In the genomic region with DNA sequence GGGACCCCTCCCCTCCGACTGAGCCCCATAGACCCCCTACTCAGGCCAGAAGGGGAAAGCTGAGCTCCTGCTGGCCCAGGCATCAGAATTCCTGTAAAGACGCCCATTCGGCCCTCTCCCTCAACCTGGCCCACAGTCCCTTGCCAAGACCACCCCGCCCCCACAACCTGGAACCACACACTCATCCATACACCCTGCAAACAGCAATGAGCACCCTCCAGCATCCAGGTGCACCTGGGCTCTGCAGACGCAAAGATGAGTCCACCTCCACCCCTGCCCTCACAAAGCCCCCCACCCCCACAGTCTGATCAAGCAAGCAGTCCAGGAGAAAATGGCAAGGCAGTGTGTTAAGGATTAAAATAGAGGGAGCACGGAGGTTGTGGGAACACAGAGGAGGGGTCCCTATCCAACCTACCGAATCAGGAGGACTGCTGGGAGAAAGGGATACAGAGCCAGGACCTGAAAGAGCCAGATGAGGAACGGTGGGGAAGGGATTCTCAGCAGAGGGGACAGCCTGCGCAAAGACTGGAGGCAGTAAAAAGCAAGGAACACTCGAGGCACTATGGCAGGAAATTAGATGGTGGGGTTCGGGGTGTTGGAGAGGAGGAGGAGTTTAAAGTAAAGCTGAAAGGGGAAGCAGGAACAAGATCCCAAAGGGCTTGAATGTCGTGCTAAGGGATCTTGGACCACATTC, we compare ENCODE assay signal across 9 cellular contexts.
DNase-seq lines count a peak whose midpoint lies in the region; ATAC-seq, FAIRE-seq and TF ChIP-seq lines count a peak whose summit lies in the region.
"Had no signal": no experiment of that assay in that cellular context is flagged by ENCODE, and none has a peak within 500 bp of the region (broad histone marks: within the 10 kb centered on the region; RNA-seq: fewer than 3 reads in every experiment).

No MANE protein-coding gene starts in this region.

- no peak overlapping the region for H2BK20ac ChIP-seq in H9 (ENCODE audit: low read depth, low read length, poor library complexity, severe bottlenecking)

- DNase-seq in H9 = no peak
- no peak for DNase-seq in foreskin fibroblast
- DNase-seq in GDM1 (lab: John Stamatoyannopoulos, UW) = no peak
- DNase-seq in small intestine = no peak
- no peak for DNase-seq in G401 (ENCODE audit: low spot score)

- TF ChIP-seq CTCF in H9 (conservative IDR thresholded peaks at IDR 0.05) (no peak), foreskin fibroblast (IDR thresholded peaks at IDR 0.05; ENCODE audit: low read depth, low read length) (no peak)

- no peak overlapping the region for H2AK5ac ChIP-seq in H9 (ENCODE audit: insufficient read length, low read length)

- no peak overlapping the region for H3K23ac ChIP-seq in H9 (ENCODE audit: insufficient read length, low read depth, low read length)

- no peak overlapping the region for H3K27ac Mint-ChIP-seq in H9
- H3K27ac Mint-ChIP-seq: activated T-helper 2 cell treated with anti-CD3 and anti-CD28 coated beads, Interferon-gamma antibody, Interleukin-2, Interleukin-4, amounts not matched to agents 10 μg/mL and 5 μg/mL and 100 μg/mL, durations not matched to agents 14 hours and 24 hours and 36 hours had no signal

- H3K27ac ChIP-seq in H9 (ENCODE audit: insufficient read length, low read depth, low read length) = no peak overlapping the region
- no peak overlapping the region for H3K27ac ChIP-seq in skeletal muscle tissue (ENCODE audit: low read depth, low read length)
- peak overlapping the region in 1 of 2 donors; percentile 97 for H3K27ac ChIP-seq in small intestine (ENCODE audit: low read depth in 1 of 2, low read length in 1 of 2)

- no peak overlapping the region for H4K91ac ChIP-seq in H9 (ENCODE audit: insufficient read length, low read depth, low read length)

- no CpG with 5 or more reads among the region's 12 CpGs for WGBS in H9 (ENCODE audit: extremely low coverage, insufficient read length, low lambda C conversion rate)
- WGBS in small intestine, 3 donors = 19 to 21% (median 19%) methylated on average over 10 to 12 of the region's 12 CpGs

- ATAC-seq in SK-N-SH treated with all-trans-retinoic acid at 6 μM for 48 hours = peak; percentile 3
- ATAC-seq in GM21360 (IDR thresholded peaks at IDR 0.05; ENCODE audit: unreplicated experiment) = no peak

- no peak for FAIRE-seq in small intestine (lab: Jason Lieb, UNC)

- no peak overlapping the region for H2AFZ ChIP-seq in H9 (ENCODE audit: low read length)

- H2BK12ac ChIP-seq in H9 (ENCODE audit: insufficient read length, low read depth, low read length) = no peak overlapping the region

- H3K9me3 Mint-ChIP-seq in H9 = no peaks in the 10 kb centered on the region
- H3K9me3 Mint-ChIP-seq: activated T-helper 2 cell treated with anti-CD3 and anti-CD28 coated beads, Interferon-gamma antibody, Interleukin-2, Interleukin-4, amounts not matched to agents 10 μg/mL and 5 μg/mL and 100 μg/mL, durations not matched to agents 14 hours and 24 hours and 36 hours had no signal

- peaks cover 23 to 24% of the 10 kb centered on the region in 2 experiments for H3K4me1 Mint-ChIP-seq in H9

- H4K5ac ChIP-seq in H9 (ENCODE audit: insufficient read length, low read depth, low read length) = no peak overlapping the region

- H3K56ac ChIP-seq in H9 (ENCODE audit: insufficient read length, low read depth, low read length) = no peak overlapping the region

- H3K27me3 ChIP-seq in H9 (ENCODE audit: insufficient read depth, low read length) (peaks cover 2% of the 10 kb centered on the region; the same call in 1 of the 2 replicates), skeletal muscle tissue (ENCODE audit: control insufficient read depth in 3 of 3, insufficient read depth in 3 of 3, low read length in 3 of 3) (peaks cover 0 to 3% (median 0%) of the 10 kb centered on the region in 3 donors), small intestine (ENCODE audit: control insufficient read depth in 2 of 2, insufficient read depth in 2 of 2, low read length in 2 of 2) (peaks cover 0 to 2% of the 10 kb centered on the region in 2 donors)

- H3K4me3 Mint-ChIP-seq in H9 = peak overlapping the region; percentile 42 to 84

- H2BK15ac ChIP-seq in H9 (ENCODE audit: low read depth, low read length) = no peak overlapping the region

- H3K4me1 ChIP-seq in H9 (ENCODE audit: insufficient read depth, low read length) (0 out of 2 replicates have a peak, but pooled peaks cover 4% of the 10 kb centered on the region), skeletal muscle tissue (ENCODE audit: control insufficient read depth in 3 of 3, insufficient read depth in 3 of 3, low read length in 3 of 3) (peaks cover 18 to 28% (median 19%) of the 10 kb centered on the region in 3 donors), small intestine (ENCODE audit: control insufficient read depth in 2 of 2, insufficient read depth in 1 of 2, low read depth in 1 of 2, low read length in 1 of 2) (peaks cover 5 to 7% of the 10 kb centered on the region in 2 donors)

- peaks cover 58% of the 10 kb centered on the region for H3K27me3 Mint-ChIP-seq in H9 (ENCODE audit: low read depth)

- H3K9me3 ChIP-seq in H9 (ENCODE audit: control insufficient read depth, low read depth, low read length) (no peaks in the 10 kb centered on the region), skeletal muscle tissue (ENCODE audit: control insufficient read depth in 3 of 3, low read length in 3 of 3) (no peaks in the 10 kb centered on the region), small intestine (ENCODE audit: control insufficient read depth, low read depth) (no peaks in the 10 kb centered on the region)

- H3K23me2 ChIP-seq in H9 (ENCODE audit: insufficient read length, low read depth, low read length, poor library complexity, severe bottlenecking) = peaks cover 8% of the 10 kb centered on the region

- H3K36me3 ChIP-seq in skeletal muscle tissue (ENCODE audit: control insufficient read depth in 3 of 3, insufficient read depth in 3 of 3, low read length in 3 of 3) (no peaks in the 10 kb centered on the region), small intestine (ENCODE audit: control insufficient read depth in 2 of 2, insufficient read depth in 2 of 2, low read length in 2 of 2) (no peaks in the 10 kb centered on the region)

- H3K4ac ChIP-seq in H9 (ENCODE audit: low read depth, low read length) = no peak overlapping the region

- H2BK120ac ChIP-seq in H9 (ENCODE audit: low read depth, low read length, poor library complexity, severe bottlenecking) = no peak overlapping the region

- H3K36me3 Mint-ChIP-seq in H9 (ENCODE audit: insufficient read depth in 1 of 3, low read depth in 3 of 3) = no peaks in the 10 kb centered on the region

- in situ Hi-C loops in G401 (cut with HindIII; ENCODE audit: low sequenced_read_pairs) = no loop called here

- H3T11ph ChIP-seq in H9 (ENCODE audit: low read length) = no peak overlapping the region

- H3K9ac ChIP-seq in H9 (ENCODE audit: extremely low read depth, insufficient read length, low read length) = no peak overlapping the region
- H3K9ac ChIP-seq in skeletal muscle tissue (ENCODE audit: low read depth in 1 of 3, low read length in 3 of 3) = peak overlapping the region in 1 of 3 donors; percentile 88

- H3K4me3 ChIP-seq in foreskin fibroblast (ENCODE audit: low read depth in 1 of 2, low read length in 2 of 2) (peak overlapping the region; percentile 47 to 56), skeletal muscle tissue (ENCODE audit: low read length in 3 of 3) (peak overlapping the region; percentile 54 to 81 (median 66)), small intestine (ENCODE audit: low read depth in 1 of 2, low read length in 2 of 2) (peak overlapping the region in 1 of 2 donors; percentile 40)

- no peaks in the 10 kb centered on the region for H4K20me1 ChIP-seq in H9 (ENCODE audit: control insufficient read depth, insufficient read depth, insufficient read length)

- no peak overlapping the region for H3K18ac ChIP-seq in H9 (ENCODE audit: insufficient read length, low read depth, low read length)

- H4K8ac ChIP-seq in H9 (replicated peaks; ENCODE audit: insufficient read length, low read depth, low read length) = no peak overlapping the region

- H3K79me2 ChIP-seq in H9 (ENCODE audit: insufficient read depth, low read length) = no peaks in the 10 kb centered on the region

- peak overlapping the region; percentile 60 for H3K4me2 ChIP-seq in H9 (ENCODE audit: insufficient read depth, insufficient read length, low read length)

- H3K14ac ChIP-seq in H9 (ENCODE audit: insufficient read depth, low read length) = no peak overlapping the region; the same call in 1 of the 2 replicates

- H2BK5ac ChIP-seq in H9 (ENCODE audit: insufficient read length, low read length) = no peak overlapping the region

- H3K79me1 ChIP-seq in H9 (ENCODE audit: insufficient read depth, low read depth, low read length, poor library complexity, severe bottlenecking) = no peaks in the 10 kb centered on the region

TF ChIP-seq in SK-N-SH treated with all-trans-retinoic acid at 6 μM for 48 hours, 23 proteins besides CTCF, POLR2A, EP300 and RAD21 (continues in another document):
- TF ChIP-seq TOX (CRISPR knock-in tag; IDR thresholded peaks at IDR 0.05; ENCODE audit: borderline replicate concordance) = no peak
- TF ChIP-seq ESRRG (CRISPR knock-in tag; IDR thresholded peaks at IDR 0.05) = no peak
- no peak for TF ChIP-seq CSRNP3 (CRISPR knock-in tag; IDR thresholded peaks at IDR 0.05)
- TF ChIP-seq OSR1 (CRISPR knock-in tag; IDR thresholded peaks at IDR 0.05) = no peak
- no peak for TF ChIP-seq GLIS3 (CRISPR knock-in tag; IDR thresholded peaks at IDR 0.05)
- TF ChIP-seq CSDC2 (CRISPR knock-in tag; IDR thresholded peaks at IDR 0.05) = no peak
- no peak for TF ChIP-seq SNAI2 (CRISPR knock-in tag; IDR thresholded peaks at IDR 0.05)
